8 cellular contexts compared by ENCODE assay signal in the genomic region with DNA sequence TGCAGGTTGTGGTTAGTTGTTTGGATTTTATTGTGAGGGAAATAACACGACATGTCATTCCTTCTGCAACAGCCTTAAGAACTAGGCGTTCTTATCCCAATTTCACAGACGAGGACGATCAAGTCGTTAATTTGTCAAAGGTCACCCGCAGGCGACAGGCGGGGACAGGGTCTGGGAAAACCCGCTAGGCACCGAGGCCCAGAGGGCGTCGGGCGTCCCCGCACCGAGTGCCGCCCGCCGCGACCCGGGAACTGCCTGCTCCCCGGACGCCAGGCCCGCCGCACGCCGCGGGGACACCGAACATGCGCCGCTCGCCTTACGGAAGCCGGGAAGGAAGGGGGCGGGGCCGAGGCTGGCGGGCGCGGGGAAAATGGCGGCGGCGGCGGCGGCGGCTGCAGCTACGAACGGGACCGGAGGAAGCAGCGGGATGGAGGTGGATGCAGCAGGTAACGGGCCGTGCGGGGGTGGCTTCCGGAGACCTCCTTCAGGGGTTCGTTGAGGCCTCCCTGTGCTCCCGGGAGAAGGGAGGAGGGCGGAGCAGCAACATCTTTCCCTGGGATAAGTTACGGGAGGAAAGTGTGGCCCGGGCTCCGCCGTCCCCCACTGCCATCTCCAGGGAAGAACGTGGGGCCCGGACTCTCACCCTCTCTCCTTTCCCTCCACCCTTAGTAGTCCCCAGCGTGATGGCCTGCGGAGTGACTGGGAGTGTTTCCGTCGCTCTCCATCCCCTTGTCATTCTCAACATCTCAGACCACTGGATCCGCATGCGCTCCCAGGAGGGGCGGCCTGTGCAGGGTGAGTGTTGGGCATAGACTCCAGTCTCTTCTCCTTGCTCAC. TPM values are rescaled to one million over a fixed set of nuclear protein-coding genes. Genes with fewer than 3 reads are reported as not detected.
DNase-seq lines count a peak whose midpoint lies in the region; TF ChIP-seq lines count a peak whose summit lies in the region.

A gene (plus strand): TSS at position 349 of the 837 bp plus-strand sequence. CDS start 22 bp downstream, at position 371.

- DNase-seq in AG20443 (ENCODE audit: low spot score) (peak; percentile 87), GM19238 (ENCODE audit: insufficient read length, low spot score) (peak; percentile 79), LNCaP clone FGC (ENCODE audit: low read depth) (no peak), SKM-1 (lab: John Stamatoyannopoulos, UW; ENCODE audit: unreplicated experiment) (peak; percentile 43), glutamatergic neuron (peak; percentile 92), osteocyte (ENCODE audit: extremely low spot score, unreplicated experiment) (peak; percentile 93)

- no peaks in the 10 kb centered on the region for H3K9me3 Mint-ChIP-seq in activated naive CD8-positive, alpha-beta T cell (ENCODE audit: low read depth)
- H3K9me3 Mint-ChIP-seq in glutamatergic neuron (ENCODE audit: unreplicated experiment) (peaks cover 10% of the 10 kb centered on the region), osteocyte (ENCODE audit: unreplicated experiment) (no peaks in the 10 kb centered on the region)

- peak within 1 kb of the TSS; percentile 97 for H3K27ac ChIP-seq in temporal lobe (ENCODE audit: low read depth, low read length)

- TF ChIP-seq CTCF in LNCaP clone FGC (IDR thresholded peaks at IDR 0.05; ENCODE audit: control insufficient read depth, extremely low read depth, insufficient read depth) (no peak), glutamatergic neuron (IDR thresholded peaks at IDR 0.05; ENCODE audit: partially characterized antibody, unreplicated experiment) (no peak), osteocyte (IDR thresholded peaks at IDR 0.05) (no peak)

- peak within 1 kb of the TSS; percentile 97 for H3K27ac Mint-ChIP-seq in activated naive CD8-positive, alpha-beta T cell
- H3K27ac Mint-ChIP-seq in glutamatergic neuron (ENCODE audit: unreplicated experiment), result peak within 1 kb of the TSS; percentile 90
- peak within 1 kb of the TSS; percentile 91 for H3K27ac Mint-ChIP-seq in osteocyte (ENCODE audit: unreplicated experiment)

- H3K27me3 Mint-ChIP-seq in activated naive CD8-positive, alpha-beta T cell, result no peaks in the 10 kb centered on the region
- H3K27me3 Mint-ChIP-seq in glutamatergic neuron (ENCODE audit: unreplicated experiment) (peaks cover 10% of the 10 kb centered on the region), osteocyte (ENCODE audit: unreplicated experiment) (no peaks in the 10 kb centered on the region)

- peaks cover 2% of the 10 kb centered on the region for H3K36me3 Mint-ChIP-seq in activated naive CD8-positive, alpha-beta T cell
- H3K36me3 Mint-ChIP-seq in glutamatergic neuron (ENCODE audit: unreplicated experiment) (no peaks in the 10 kb centered on the region), osteocyte (ENCODE audit: unreplicated experiment) (peaks cover 29% of the 10 kb centered on the region)

- peaks cover 31% of the 10 kb centered on the region for H3K4me1 Mint-ChIP-seq in activated naive CD8-positive, alpha-beta T cell (ENCODE audit: low read depth)
- H3K4me1 Mint-ChIP-seq in glutamatergic neuron (ENCODE audit: low read depth, unreplicated experiment), result peaks cover 14% of the 10 kb centered on the region
- H3K4me1 Mint-ChIP-seq in osteocyte (ENCODE audit: unreplicated experiment), result peaks cover 23% of the 10 kb centered on the region

- peak within 1 kb of the TSS; percentile 63 for H3K4me3 ChIP-seq in LNCaP clone FGC (ENCODE audit: low read depth, low read length)

- peak within 1 kb of the TSS; percentile 95 for H3K4me3 Mint-ChIP-seq in activated naive CD8-positive, alpha-beta T cell
- H3K4me3 Mint-ChIP-seq in glutamatergic neuron (ENCODE audit: unreplicated experiment) (peak within 1 kb of the TSS; percentile 94), osteocyte (ENCODE audit: unreplicated experiment) (peak within 1 kb of the TSS; percentile 83)

RNA-seq across cellular contexts. Expression of the gene that starts here (rescaled TPM):
- total RNA-seq in glutamatergic neuron (ENCODE audit: unreplicated experiment), result 77.4 TPM
- total RNA-seq in osteocyte, result 93.7 and 101 TPM in 2 replicates
- total RNA-seq in temporal lobe, result 33.2 TPM
